10 cellular contexts compared by ENCODE assay signal in genomic region chr6:106125925-106126435, GRCh38. TPM values are rescaled to one million over a fixed set of nuclear protein-coding genes. Genes with fewer than 3 reads are reported as not detected.
A peak's percentile ranks its signal among the peaks of the same experiment; 100 is the strongest.
DNase-seq lines count a peak whose midpoint lies in the region; ATAC-seq and TF ChIP-seq lines count a peak whose summit lies in the region.
"Had no signal": no experiment of that assay in that cellular context is flagged by ENCODE, and none has a peak within 500 bp of the region (broad histone marks: within the 10 kb centered on the region; RNA-seq: fewer than 3 reads in every experiment).

No MANE protein-coding gene starts in this region.

- H3K4me3 Mint-ChIP-seq in stimulated activated memory B cell treated with anti-CD40 and anti-IgM and Interleukin-4, amounts not matched to agents 10 μg/mL and 1 μg/mL and 100 μg/mL, for 72 hours: peak overlapping the region; percentile 73
- H3K4me3 Mint-ChIP-seq in nephron progenitor cell (no peak overlapping the region), mesothelial cell of epicardium (no peak overlapping the region)
- H3K4me3 Mint-ChIP-seq: activated naive CD8-positive, alpha-beta T cell had no signal

- H3K9me3 Mint-ChIP-seq in stimulated activated memory B cell treated with anti-CD40 and anti-IgM and Interleukin-4, amounts not matched to agents 10 μg/mL and 1 μg/mL and 100 μg/mL, for 72 hours: no peaks in the 10 kb centered on the region
- no peaks in the 10 kb centered on the region for H3K9me3 Mint-ChIP-seq in nephron progenitor cell
- H3K9me3 Mint-ChIP-seq in mesothelial cell of epicardium: no peaks in the 10 kb centered on the region

- H3K4me1 Mint-ChIP-seq in stimulated activated memory B cell treated with anti-CD40 and anti-IgM and Interleukin-4, amounts not matched to agents 10 μg/mL and 1 μg/mL and 100 μg/mL, for 72 hours: peaks cover 30% of the 10 kb centered on the region
- peaks cover 48% of the 10 kb centered on the region for H3K4me1 Mint-ChIP-seq in nephron progenitor cell
- peaks cover 18% of the 10 kb centered on the region for H3K4me1 Mint-ChIP-seq in mesothelial cell of epicardium

- TF ChIP-seq CTCF in nephron progenitor cell (IDR thresholded peaks at IDR 0.05) (no peak), mesothelial cell of epicardium (IDR thresholded peaks at IDR 0.05; ENCODE audit: unreplicated experiment) (no peak)

- no peaks in the 10 kb centered on the region for H3K27me3 Mint-ChIP-seq in stimulated activated memory B cell treated with anti-CD40 and anti-IgM and Interleukin-4, amounts not matched to agents 10 μg/mL and 1 μg/mL and 100 μg/mL, for 72 hours
- H3K27me3 Mint-ChIP-seq in nephron progenitor cell (ENCODE audit: low read depth, poor library complexity): peaks cover 7% of the 10 kb centered on the region
- H3K27me3 Mint-ChIP-seq in mesothelial cell of epicardium (ENCODE audit: low read depth): peaks cover 9% of the 10 kb centered on the region

- ATAC-seq in HG03159 (IDR thresholded peaks at IDR 0.05; ENCODE audit: unreplicated experiment): peak; percentile 57
- peak; percentile 79 for ATAC-seq in stimulated activated memory B cell treated with anti-CD40 and anti-IgM and Interleukin-4, amounts not matched to agents 10 μg/mL and 1 μg/mL and 100 μg/mL, for 72 hours

- DNase-seq in activated gamma-delta T cell treated with Interleukin-2 at 50 U/mL for 16 hours (peak; percentile 19), activated gamma-delta T cell (lab: John Stamatoyannopoulos, UW) (no peak), nephron progenitor cell (no peak), mesothelial cell of epicardium (ENCODE audit: low spot score in 2 of 2, unreplicated experiment in 2 of 2) (no peak), hepatic stellate cell (ENCODE audit: low spot score) (no peak)
- peak; percentile 57 to 75 for DNase-seq in activated CD4-positive, alpha-beta T cell treated with anti-CD3 and anti-CD28 coated beads, Interleukin-2, amount 50 U/mL, for 48 hours
- DNase-seq: KG1 had no signal

- peak overlapping the region; percentile 85 for H3K27ac Mint-ChIP-seq in stimulated activated memory B cell treated with anti-CD40 and anti-IgM and Interleukin-4, amounts not matched to agents 10 μg/mL and 1 μg/mL and 100 μg/mL, for 72 hours
- H3K27ac Mint-ChIP-seq in nephron progenitor cell (no peak overlapping the region), mesothelial cell of epicardium (no peak overlapping the region)
- H3K27ac Mint-ChIP-seq: activated naive CD8-positive, alpha-beta T cell had no signal

- no peaks in the 10 kb centered on the region for H3K36me3 Mint-ChIP-seq in stimulated activated memory B cell treated with anti-CD40 and anti-IgM and Interleukin-4, amounts not matched to agents 10 μg/mL and 1 μg/mL and 100 μg/mL, for 72 hours
- H3K36me3 Mint-ChIP-seq in nephron progenitor cell (ENCODE audit: low read depth) (no peaks in the 10 kb centered on the region), mesothelial cell of epicardium (no peaks in the 10 kb centered on the region)
- H3K36me3 Mint-ChIP-seq: activated naive CD8-positive, alpha-beta T cell had no signal

RNA-seq across cellular contexts. Expression of gene PRDM1, which starts 39.8 kb away (rescaled TPM):
- 1.5 to 2.3 TPM (median 1.9 TPM) in 3 replicates for total RNA-seq in mesothelial cell of epicardium

Comparison
In these comparisons a context has a peak if more than half of its experiments do, and no peak if none do; other contexts are left out.
1. DNase-seq: peak in activated gamma-delta T cell treated with Interleukin-2 at 50 U/mL for 16 hours (single experiment) and activated CD4-positive, alpha-beta T cell treated with anti-CD3 and anti-CD28 coated beads, Interleukin-2, amount 50 U/mL, for 48 hours (2 of 2); none in activated gamma-delta T cell (single experiment), nephron progenitor cell (single experiment), mesothelial cell of epicardium (0 of 2) and hepatic stellate cell (single experiment).